In genomic region chr20:44961868-44962267, GRCh38 we compare ENCODE assay signal across 15 cellular contexts. TPM values are rescaled to one million over a fixed set of nuclear protein-coding genes. Genes with fewer than 3 reads are reported as not detected.
DNase-seq lines count a peak whose midpoint lies in the region; ATAC-seq and TF ChIP-seq lines count a peak whose summit lies in the region.
"Had no signal": no experiment of that assay in that cellular context is flagged by ENCODE, and none has a peak within 500 bp of the region (broad histone marks: within the 10 kb centered on the region; RNA-seq: fewer than 3 reads in every experiment).

No MANE protein-coding gene starts in this region.

- H3K9me3 Mint-ChIP-seq in activated naive CD8-positive, alpha-beta T cell (ENCODE audit: low read depth): no peaks in the 10 kb centered on the region

- peaks cover under 1 to 4% of the 10 kb centered on the region in 2 experiments; a peak in 3 of 4 replicates for H3K36me3 ChIP-seq in HCT116 (ENCODE audit: control insufficient read depth in 1 of 2, insufficient read depth in 2 of 2, low read length in 2 of 2)
- H3K36me3 ChIP-seq: colonic mucosa, upper lobe of left lung had no signal

- POLR2A ChIA-PET in HCT116 (lab: Charles Lee): no interaction called here

- peaks cover 35% of the 10 kb centered on the region for H3K79me2 ChIP-seq in HCT116 (ENCODE audit: insufficient read depth, low read length)

- no peak overlapping the region for H2AFZ ChIP-seq in HCT116 (ENCODE audit: low read depth, low read length, poor library complexity, severe bottlenecking)

- H3K9me2 ChIP-seq in HCT116 (ENCODE audit: insufficient read depth): no peaks in the 10 kb centered on the region

- TF ChIP-seq RAD21 in HCT116 (IDR thresholded peaks at IDR 0.05; ENCODE audit: low read depth): no peak

- peak overlapping the region; percentile 99 for H3K27ac Mint-ChIP-seq in activated naive CD8-positive, alpha-beta T cell

- H3K4me1 ChIP-seq in HCT116 (ENCODE audit: control insufficient read depth in 1 of 2, insufficient read depth in 2 of 2, low read length in 2 of 2): peaks cover 21 to 51% of the 10 kb centered on the region in 2 experiments

- RAD21 ChIA-PET in HCT116 (lab: Charles Lee; ENCODE audit: low non-redundant PET in 1 of 2, low total read pairs in 2 of 2, uncharacterized antibody in 2 of 2, unreplicated experiment in 2 of 2): no interaction called here

- no peaks in the 10 kb centered on the region for H3K27me3 Mint-ChIP-seq in activated naive CD8-positive, alpha-beta T cell

- H3K27ac ChIP-seq in HCT116 (ENCODE audit: low read depth, low read length): no peak overlapping the region
- H3K27ac ChIP-seq: colonic mucosa, upper lobe of left lung had no signal

- DNase-seq in AG10803 (ENCODE audit: low read depth) (peak; percentile 31), HCT116 (ENCODE audit: low read depth, low spot score) (no peak), hepatic stellate cell (ENCODE audit: low spot score) (peak; percentile 50), occipital lobe (lab: John Stamatoyannopoulos, UW) (no peak), KG1 (lab: John Stamatoyannopoulos, UW) (no peak)
- no peak for DNase-seq in activated effector memory CD4-positive, alpha-beta T cell treated with Interleukin-2 at 50 U/mL for 16 hours
- DNase-seq: Calu3, colonic mucosa, midbrain, MV-4-11, upper lobe of left lung had no signal

- no peak for TF ChIP-seq POLR2A in HCT116 (IDR thresholded peaks at IDR 0.05; ENCODE audit: borderline replicate concordance, extremely low read depth, insufficient read depth, insufficient read length)

- H3K4me2 ChIP-seq in HCT116 (ENCODE audit: low read length): peak overlapping the region; percentile 90; the same call in 1 of the 2 replicates

- TF ChIP-seq CTCF in AG10803 (conservative IDR thresholded peaks at IDR 0.05; ENCODE audit: low read length): no peak
- no peak for TF ChIP-seq CTCF in HCT116 (IDR thresholded peaks at IDR 0.05 in 2 of 3, conservative IDR thresholded peaks at IDR 0.05 in 1 of 3; ENCODE audit: borderline replicate concordance in 1 of 3, insufficient read depth in 1 of 3, low read depth in 2 of 3, low read length in 2 of 3)

- no TSS peak for BruUV-seq in HCT116 (replicated peaks; lab: Mats Ljungman, UMichigan)

- H3K9me3 ChIP-seq in HCT116 (ENCODE audit: control insufficient read depth in 1 of 2, insufficient read depth in 1 of 2, low read depth in 1 of 2, low read length in 2 of 2): no peaks in the 10 kb centered on the region
- H3K9me3 ChIP-seq: colonic mucosa, upper lobe of left lung had no signal

- CTCF ChIA-PET in HCT116 (lab: Charles Lee): no interaction called here

- H3K9ac ChIP-seq in HCT116 (ENCODE audit: low read length): no peak overlapping the region

- H3K4me3 Mint-ChIP-seq in activated naive CD8-positive, alpha-beta T cell: peak overlapping the region; percentile 98

- intact Hi-C loops in HCT116 (cut with micrococcal nuclease): no loop called here

- peaks cover 5% of the 10 kb centered on the region for H3K36me3 Mint-ChIP-seq in activated naive CD8-positive, alpha-beta T cell

- no peaks in the 10 kb centered on the region for H3K27me3 ChIP-seq in HCT116 (ENCODE audit: insufficient read depth, low read length)
- H3K27me3 ChIP-seq: colonic mucosa, upper lobe of left lung had no signal

- ATAC-seq in HCT116 (no peak), GM21619 (IDR thresholded peaks at IDR 0.05; ENCODE audit: unreplicated experiment) (no peak)
- ATAC-seq: GM12878, sciatic nerve had no signal

- H3K4me1 Mint-ChIP-seq in activated naive CD8-positive, alpha-beta T cell (ENCODE audit: low read depth): peaks cover 66% of the 10 kb centered on the region

- H3K4me3 ChIP-seq in AG10803 (ENCODE audit: low read length) (no peak overlapping the region), HCT116 (replicated peaks in 1 of 2; ENCODE audit: low read depth in 1 of 2, low read length in 2 of 2) (no peak overlapping the region)
- H3K4me3 ChIP-seq: colonic mucosa, GM12878, upper lobe of left lung had no signal

- no peaks in the 10 kb centered on the region for H4K20me1 ChIP-seq in HCT116 (ENCODE audit: insufficient read depth)

TF ChIP-seq in HCT116, 20 proteins besides CTCF, POLR2A, EP300 and RAD21:
- no peak for TF ChIP-seq EZH2phosphoT487 (IDR thresholded peaks at IDR 0.05; ENCODE audit: borderline replicate concordance)
- no peak for TF ChIP-seq FOSL1 (IDR thresholded peaks at IDR 0.05; ENCODE audit: low read depth)
- no peak for TF ChIP-seq POLR2AphosphoS5 (IDR thresholded peaks at IDR 0.05; ENCODE audit: low read depth, low read length)
- no peak for TF ChIP-seq SRF (IDR thresholded peaks at IDR 0.05; ENCODE audit: low read depth)
- no peak for TF ChIP-seq REST (IDR thresholded peaks at IDR 0.05; ENCODE audit: low read depth)
- TF ChIP-seq ZFX (IDR thresholded peaks at IDR 0.05): no peak
- no peak for TF ChIP-seq MAX (IDR thresholded peaks at IDR 0.05)

RNA-seq across cellular contexts. Expression of gene TOMM34, which starts 1.7 kb away (rescaled TPM):
- total RNA-seq in HCT116 (2021; ENCODE audit: unreplicated experiment): 51.7 TPM
- polyA plus RNA-seq in HCT116 (2012): 35.9 and 47.4 TPM in 2 replicates
- 5.0 TPM for total RNA-seq in occipital lobe

RNA-seq across cellular contexts. Expression of gene STK4, which starts 4.4 kb away (rescaled TPM):
- 45.4 TPM for total RNA-seq in HCT116 (2021; ENCODE audit: unreplicated experiment)
- polyA plus RNA-seq in HCT116 (2012): 10.2 and 11.5 TPM in 2 replicates
- 56.6 TPM for total RNA-seq in occipital lobe

RNA-seq across cellular contexts. Expression of gene PABPC1L, which starts 52.0 kb away (rescaled TPM):
- total RNA-seq in HCT116 (2021; ENCODE audit: unreplicated experiment) (127 TPM), occipital lobe (4.4 TPM)
- polyA plus RNA-seq in HCT116 (2012): 140 and 170 TPM in 2 replicates

Comparison
In these comparisons a context has a peak if more than half of its experiments do, and no peak if none do; other contexts are left out.
1. DNase-seq: peak in AG10803 (single experiment) and hepatic stellate cell (single experiment); none in HCT116 (single experiment), occipital lobe (single experiment), KG1 (single experiment) and activated effector memory CD4-positive, alpha-beta T cell treated with Interleukin-2 at 50 U/mL for 16 hours (single experiment).
2. RNA of gene PABPC1L, which starts 52.0 kb away (total RNA-seq): 127 TPM in HCT116 (single experiment); 4.4 TPM in occipital lobe (single experiment); every median in the first group is over 10 times any median in the second.